8 cellular contexts compared by ENCODE assay signal in the genomic region with DNA sequence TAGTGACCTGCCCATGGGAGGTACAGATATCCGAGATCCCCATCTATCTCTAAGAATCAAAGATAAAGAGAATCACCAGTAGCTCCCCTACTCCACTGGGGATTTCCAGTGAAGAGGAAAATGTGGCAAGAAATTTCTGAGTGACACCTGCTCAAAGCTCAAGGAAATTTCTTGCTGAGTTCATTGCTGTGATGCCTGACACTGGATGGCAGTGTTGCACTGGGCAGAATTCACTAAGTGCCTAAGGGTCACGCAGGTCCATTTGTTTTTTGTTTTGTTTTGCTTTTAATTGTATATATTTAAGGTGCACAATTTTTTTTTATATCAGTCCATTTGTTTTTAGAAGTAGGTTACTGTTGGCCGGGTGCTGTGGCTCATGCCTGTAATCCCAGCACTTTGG.
DNase-seq lines count a peak whose midpoint lies in the region; FAIRE-seq and TF ChIP-seq lines count a peak whose summit lies in the region.

No MANE protein-coding gene starts in this region.

- H2BK15ac ChIP-seq in mesendoderm (replicated peaks; ENCODE audit: low read depth): no peak overlapping the region

- no peak overlapping the region for H3K18ac ChIP-seq in mesendoderm (ENCODE audit: low read length)

- H3K27ac ChIP-seq in mesendoderm (ENCODE audit: low read depth, low read length) (no peak overlapping the region), esophagus muscularis mucosa (replicated peaks in 1 of 4) (no peak overlapping the region)

- no peak overlapping the region for H3K4me3 ChIP-seq in mesendoderm (ENCODE audit: low read length)
- H3K4me3 ChIP-seq in esophagus muscularis mucosa: no peak overlapping the region

- no peak overlapping the region for H2BK120ac ChIP-seq in mesendoderm (ENCODE audit: low read depth, low read length)

- no peak overlapping the region for H4K5ac ChIP-seq in mesendoderm (ENCODE audit: low read length)

- H4K8ac ChIP-seq in mesendoderm (ENCODE audit: low read depth, low read length): no peak overlapping the region

- no peaks in the 10 kb centered on the region for H3K36me3 ChIP-seq in mesendoderm (ENCODE audit: control insufficient read depth, insufficient read depth, low read length)
- no peaks in the 10 kb centered on the region for H3K36me3 ChIP-seq in esophagus muscularis mucosa

- intact Hi-C loops in esophagus muscularis mucosa (cut with DNase I): no loop called here

- TF ChIP-seq POLR2A in esophagus muscularis mucosa (IDR thresholded peaks at IDR 0.05; ENCODE audit: low read depth): no peak

- H3K56ac ChIP-seq in mesendoderm (ENCODE audit: low read length): no peak overlapping the region

- H3K79me2 ChIP-seq in mesendoderm (ENCODE audit: control insufficient read depth, insufficient read depth, low read length): no peaks in the 10 kb centered on the region

- no peaks in the 10 kb centered on the region for H3K79me1 ChIP-seq in mesendoderm (ENCODE audit: low read length)

- DNase-seq in DMS53 treated with DMSO at 0.1 percent for 48 hours (lab: John Stamatoyannopoulos, UW; ENCODE audit: unreplicated experiment) (peak; percentile 0), LHCN-M2 (ENCODE audit: low read depth) (peak; percentile 11), astrocyte of the hippocampus (ENCODE audit: low read depth, low spot score) (peak; percentile 9), mesendoderm (peak; percentile 45), GM19239 (ENCODE audit: insufficient read length, low spot score) (no peak), esophagus muscularis mucosa (ENCODE audit: extremely low spot score) (no peak), activated gamma-delta T cell treated with Interleukin-2 at 50 U/mL for 16 hours (no peak), DMS79 treated with DMSO at 0.1 percent for 48 hours (lab: John Stamatoyannopoulos, UW) (no peak)

- WGBS in mesendoderm (ENCODE audit: extremely low coverage, insufficient coverage, low lambda C conversion rate): no CpG with 5 or more reads among the region's 3 CpGs
- WGBS in esophagus muscularis mucosa: 50% methylated on average over 3 of the region's 3 CpGs

- no peak overlapping the region for H3K4me2 ChIP-seq in mesendoderm (ENCODE audit: low read length)

- no peak for FAIRE-seq in GM19239 (lab: Jason Lieb, UNC)

- peak in 1 of 3 experiments; percentile 16 for TF ChIP-seq CTCF in esophagus muscularis mucosa (IDR thresholded peaks at IDR 0.05)

- H2BK5ac ChIP-seq in mesendoderm (ENCODE audit: low read length): no peak overlapping the region

- no peak overlapping the region for H2AK5ac ChIP-seq in mesendoderm (ENCODE audit: low read length)

- H3K23ac ChIP-seq in mesendoderm (ENCODE audit: low read length): no peak overlapping the region

- no peak for TF ChIP-seq EP300 in esophagus muscularis mucosa (IDR thresholded peaks at IDR 0.05)

- H3K9ac ChIP-seq in mesendoderm (ENCODE audit: low read length): no peak overlapping the region

- no peaks in the 10 kb centered on the region for H3K9me3 ChIP-seq in esophagus muscularis mucosa

- no peak overlapping the region for H3K4ac ChIP-seq in mesendoderm (ENCODE audit: low read depth, low read length)

- H3K4me1 ChIP-seq in mesendoderm (ENCODE audit: control insufficient read depth, low read depth, low read length): no peaks in the 10 kb centered on the region
- H3K4me1 ChIP-seq in esophagus muscularis mucosa: no peaks in the 10 kb centered on the region

- H3K27me3 ChIP-seq in mesendoderm (ENCODE audit: insufficient read depth, low read length, poor library complexity): no peaks in the 10 kb centered on the region
- H3K27me3 ChIP-seq in esophagus muscularis mucosa: no peaks in the 10 kb centered on the region

Comparison
In these comparisons a context has a peak if more than half of its experiments do, and no peak if none do; other contexts are left out.
1. DNase-seq: peak in DMS53 treated with DMSO at 0.1 percent for 48 hours (single experiment), LHCN-M2 (single experiment), astrocyte of the hippocampus (single experiment) and mesendoderm (single experiment); none in GM19239 (single experiment), esophagus muscularis mucosa (single experiment), activated gamma-delta T cell treated with Interleukin-2 at 50 U/mL for 16 hours (single experiment) and DMS79 treated with DMSO at 0.1 percent for 48 hours (single experiment).